In genomic region chr1:210407207-210407886, GRCh38 we compare ENCODE assay signal across 8 cellular contexts.
DNase-seq lines count a peak whose midpoint lies in the region; ATAC-seq, FAIRE-seq and TF ChIP-seq lines count a peak whose summit lies in the region.

No MANE protein-coding gene starts in this region.

- H3K79me2 ChIP-seq in OCI-LY1 (ENCODE audit: insufficient read depth, low read length) = no peaks in the 10 kb centered on the region

- H4K8ac ChIP-seq in neuronal stem cell (ENCODE audit: low read depth, low read length) = no peak overlapping the region

- H3K14ac ChIP-seq in neuronal stem cell (ENCODE audit: low read length) = no peak overlapping the region

- POLR2A ChIA-PET in CD8-positive, alpha-beta memory T cell (lab: Charles Lee) = no interaction called here

- WGBS in esophagus muscularis mucosa = 27% methylated on average over 9 of the region's 9 CpGs
- WGBS in neuronal stem cell (ENCODE audit: extremely low coverage in 2 of 2, insufficient read length in 2 of 2, insufficient replicate concordance in 1 of 2), 2 donors = no CpG with 5 or more reads among the region's 9 CpGs
- 33 to 38% methylated on average over 9 of the region's 9 CpGs for WGBS in testis, 2 donors

- no peak overlapping the region for H3K9ac ChIP-seq in OCI-LY1 (ENCODE audit: low read length)
- no peak overlapping the region for H3K9ac ChIP-seq in neuronal stem cell (ENCODE audit: low read depth, low read length, poor library complexity)

- no peak overlapping the region for H3K18ac ChIP-seq in neuronal stem cell (ENCODE audit: low read length)

- FAIRE-seq in HTR-8/SVneo (lab: Jason Lieb, UNC) = peak; percentile 86

- H3K4me3 Mint-ChIP-seq in CD8-positive, alpha-beta memory T cell = no peak overlapping the region

- no peak overlapping the region for H2BK5ac ChIP-seq in neuronal stem cell (ENCODE audit: low read length)

- peak; percentile 44 to 68 (median 57) for DNase-seq in CD8-positive, alpha-beta memory T cell
- DNase-seq in HTR-8/SVneo (ENCODE audit: insufficient read length, low spot score) (peak; percentile 76), esophagus muscularis mucosa (ENCODE audit: extremely low spot score) (peak; percentile 91), neuronal stem cell (ENCODE audit: low spot score) (peak; percentile 64), testis (peak; percentile 87)
- DNase-seq in activated CD8-positive, alpha-beta memory T cell treated with anti-CD3 and anti-CD28 coated beads, Interleukin-2, amount 50 U/mL, for 48 hours = peak; percentile 95

- peak; percentile 82 for ATAC-seq in GM19395 (IDR thresholded peaks at IDR 0.05; ENCODE audit: unreplicated experiment)

- H3K4me1 ChIP-seq in CD8-positive, alpha-beta memory T cell (ENCODE audit: insufficient read depth, low read length) = no peaks in the 10 kb centered on the region
- no peaks in the 10 kb centered on the region for H3K4me1 ChIP-seq in OCI-LY1 (ENCODE audit: insufficient read depth, low read length, severe bottlenecking)
- H3K4me1 ChIP-seq in esophagus muscularis mucosa = no peaks in the 10 kb centered on the region
- peaks cover 2 to 5% of the 10 kb centered on the region in 2 donors for H3K4me1 ChIP-seq in neuronal stem cell (ENCODE audit: control insufficient read depth in 2 of 2, insufficient read depth in 1 of 2, low read depth in 1 of 2, low read length in 2 of 2)
- H3K4me1 ChIP-seq in testis = no peaks in the 10 kb centered on the region

- H2BK12ac ChIP-seq in neuronal stem cell (ENCODE audit: low read length) = no peak overlapping the region

- no peaks in the 10 kb centered on the region for H3F3A ChIP-seq in OCI-LY1 (ENCODE audit: insufficient read depth, low read length)

- H3K4me2 ChIP-seq in OCI-LY1 (ENCODE audit: low read length) (no peak overlapping the region), neuronal stem cell (ENCODE audit: insufficient read depth, low read length, poor library complexity, severe bottlenecking) (no peak overlapping the region)

- H3K9me3 ChIP-seq in CD8-positive, alpha-beta memory T cell (ENCODE audit: low read length) = no peaks in the 10 kb centered on the region
- H3K9me3 ChIP-seq in OCI-LY1 (ENCODE audit: low read length) (no peaks in the 10 kb centered on the region), esophagus muscularis mucosa (no peaks in the 10 kb centered on the region), neuronal stem cell (replicated peaks in 1 of 2; ENCODE audit: control insufficient read depth in 2 of 2, insufficient read depth in 1 of 2, low read depth in 1 of 2, low read length in 2 of 2) (no peaks in the 10 kb centered on the region), testis (no peaks in the 10 kb centered on the region)

- H2BK15ac ChIP-seq in neuronal stem cell (ENCODE audit: low read length) = no peak overlapping the region

- TF ChIP-seq CTCF in OCI-LY1 (IDR thresholded peaks at IDR 0.05; ENCODE audit: low read length) = peak; percentile 90
- peak; percentile 76 to 97 (median 94) for TF ChIP-seq CTCF in esophagus muscularis mucosa (IDR thresholded peaks at IDR 0.05)
- TF ChIP-seq CTCF in testis (IDR thresholded peaks at IDR 0.05) = peak; percentile 83 to 98 (median 90)

- H2BK120ac ChIP-seq in neuronal stem cell (ENCODE audit: low read depth, low read length) = no peak overlapping the region

- H3K27me3 Mint-ChIP-seq in CD8-positive, alpha-beta memory T cell = peaks cover 0 to 4% of the 10 kb centered on the region in 2 donors

- no peaks in the 10 kb centered on the region for H3K9me2 ChIP-seq in OCI-LY1 (ENCODE audit: low read depth, low read length)

- H3K27me3 ChIP-seq in CD8-positive, alpha-beta memory T cell (ENCODE audit: insufficient read depth, low read length, poor library complexity, severe bottlenecking) = no peaks in the 10 kb centered on the region
- H3K27me3 ChIP-seq in OCI-LY1 (ENCODE audit: insufficient read depth, low read length) (no peaks in the 10 kb centered on the region), esophagus muscularis mucosa (no peaks in the 10 kb centered on the region), neuronal stem cell (ENCODE audit: control insufficient read depth in 3 of 3, insufficient read depth in 3 of 3, low read depth in 1 of 3, low read length in 3 of 3) (no peaks in the 10 kb centered on the region), testis (no peaks in the 10 kb centered on the region)

- H3K27ac ChIP-seq in CD8-positive, alpha-beta memory T cell (ENCODE audit: low read depth, low read length) = no peak overlapping the region
- H3K27ac ChIP-seq in OCI-LY1 (ENCODE audit: low read depth, low read length, poor library complexity, severe bottlenecking) (no peak overlapping the region), esophagus muscularis mucosa (replicated peaks in 1 of 4) (no peak overlapping the region), neuronal stem cell (replicated peaks; ENCODE audit: low read length) (no peak overlapping the region), testis (no peak overlapping the region)

- CTCF ChIA-PET in CD8-positive, alpha-beta memory T cell (lab: Charles Lee) = interaction anchor here (0.7 to 2.6 kb wide), 13 partner anchors 8 to 547 kb away, joined by 3 to 12 read pairs (median 3); no protein-coding TSS in a partner anchor

- no peak overlapping the region for H3K4me3 ChIP-seq in CD8-positive, alpha-beta memory T cell (ENCODE audit: low read length)
- no peak overlapping the region for H3K4me3 ChIP-seq in OCI-LY1 (ENCODE audit: low read depth, low read length, poor library complexity, severe bottlenecking)
- H3K4me3 ChIP-seq in esophagus muscularis mucosa = no peak overlapping the region
- no peak overlapping the region for H3K4me3 ChIP-seq in neuronal stem cell (ENCODE audit: low read length in 2 of 2)
- no peak overlapping the region for H3K4me3 ChIP-seq in testis

- intact Hi-C loops in esophagus muscularis mucosa (cut with DNase I) = loop anchor here (2.0 kb wide), 1 partner anchor 727 kb away; the partner anchor contains the start of gene KCNH1
- intact Hi-C loops in testis (cut with DNase I; ENCODE audit: low total_unique reads) = no loop called here

- no peak overlapping the region for H2AK5ac ChIP-seq in neuronal stem cell (ENCODE audit: low read depth, low read length)

- no peaks in the 10 kb centered on the region for H3K79me1 ChIP-seq in neuronal stem cell (ENCODE audit: low read depth, low read length)

- no peaks in the 10 kb centered on the region for H3K9me3 Mint-ChIP-seq in CD8-positive, alpha-beta memory T cell

- no peak overlapping the region for H2AFZ ChIP-seq in OCI-LY1 (ENCODE audit: low read length)
- no peak overlapping the region for H2AFZ ChIP-seq in neuronal stem cell (ENCODE audit: low read length)

- no peak overlapping the region for H3K23ac ChIP-seq in neuronal stem cell (ENCODE audit: low read depth, low read length, poor library complexity)

- H3K4me1 Mint-ChIP-seq in CD8-positive, alpha-beta memory T cell = no peaks in the 10 kb centered on the region

- H3K36me3 Mint-ChIP-seq in CD8-positive, alpha-beta memory T cell = peaks cover 0 to 29% (median 5%) of the 10 kb centered on the region in 3 donors

- no peaks in the 10 kb centered on the region for H4K20me1 ChIP-seq in OCI-LY1 (ENCODE audit: insufficient read depth, low read length)

- no peaks in the 10 kb centered on the region for H3K36me3 ChIP-seq in CD8-positive, alpha-beta memory T cell (ENCODE audit: insufficient read depth, low read length)
- H3K36me3 ChIP-seq in OCI-LY1 (ENCODE audit: insufficient read depth, low read length) (no peaks in the 10 kb centered on the region), esophagus muscularis mucosa (peaks cover 0 to 6% (median 0%) of the 10 kb centered on the region in 4 donors), neuronal stem cell (replicated peaks in 1 of 2; ENCODE audit: control insufficient read depth in 2 of 2, insufficient read depth in 2 of 2, low read length in 2 of 2) (no peaks in the 10 kb centered on the region), testis (ENCODE audit: low read depth, missing control alignments) (no peaks in the 10 kb centered on the region)

- H4K91ac ChIP-seq in neuronal stem cell (ENCODE audit: low read depth, low read length, poor library complexity) = no peak overlapping the region

- no peak overlapping the region for H3K4ac ChIP-seq in neuronal stem cell (ENCODE audit: low read length)

- no peak overlapping the region for H3K27ac Mint-ChIP-seq in CD8-positive, alpha-beta memory T cell

- TF ChIP-seq EP300 in esophagus muscularis mucosa (IDR thresholded peaks at IDR 0.05) = no peak

- TF ChIP-seq POLR2A in esophagus muscularis mucosa (IDR thresholded peaks at IDR 0.05; ENCODE audit: low read depth) = no peak
- TF ChIP-seq POLR2A in testis (IDR thresholded peaks at IDR 0.05) = no peak
